Comparison of ENCODE assay signal across 34 cellular contexts in genomic region chr12:8076357-8076756, GRCh38. TPM values are rescaled to one million over a fixed set of nuclear protein-coding genes. Genes with fewer than 3 reads are reported as not detected.
"Had no signal": no experiment of that assay in that cellular context is flagged by ENCODE, and none has a peak within 500 bp of the region (broad histone marks: within the 10 kb centered on the region; RNA-seq: fewer than 3 reads in every experiment).

No MANE protein-coding gene starts in this region.

- H3K27ac ChIP-seq: adrenal gland, body of pancreas, esophagus muscularis mucosa, foreskin keratinocyte, gastrocnemius medialis, heart left ventricle, VCaP had no signal

- H3K36me3 ChIP-seq: adrenal gland, esophagus muscularis mucosa, gastrocnemius medialis, heart left ventricle had no signal

- H3K36me3 Mint-ChIP-seq: activated CD8-positive, alpha-beta memory T cell treated with anti-CD3 and anti-CD28 coated beads, Interleukin-2, amount 10 ng/mL, durations not matched to agents 7 days and 5 days; activated naive CD4-positive, alpha-beta T cell treated with anti-CD3 and anti-CD28 coated beads, Interleukin-2, amount 50 U/mL, for 24 hours; activated naive CD8-positive, alpha-beta T cell treated with anti-CD3 and anti-CD28 coated beads for 36 hours had no signal

- H3K9me3 Mint-ChIP-seq: activated B cell treated with CpG ODN at 0.5 μM for 24 hours; activated naive CD4-positive, alpha-beta T cell treated with anti-CD3 and anti-CD28 coated beads for 36 hours; activated naive CD4-positive, alpha-beta T cell treated with anti-CD3 and anti-CD28 coated beads, Interleukin-2, amount 50 U/mL, for 24 hours; activated naive CD8-positive, alpha-beta T cell treated with anti-CD3 and anti-CD28 coated beads for 36 hours; activated naive CD8-positive, alpha-beta T cell treated with anti-CD3 and anti-CD28 coated beads, Interleukin-2, amount 50 U/mL, for 24 hours; activated T-helper 1 cell treated with anti-CD3 and anti-CD28 coated beads, Interleukin-12 subunit alpha, Interleukin-12 subunit beta, Interleukin-2, Interleukin-4 antibody, amounts not matched to agents 30 ng/mL and 10 ng/mL and 1 ng/mL, durations not matched to agents 14 hours and 24 hours and 36 hours; activated T-helper 2 cell treated with anti-CD3 and anti-CD28 coated beads, Interferon-gamma antibody, Interleukin-2, Interleukin-4, amounts not matched to agents 10 μg/mL and 5 μg/mL and 100 μg/mL, durations not matched to agents 14 hours and 24 hours and 36 hours; effector memory CD8-positive, alpha-beta T cell had no signal

- H3K27me3 Mint-ChIP-seq: activated CD8-positive, alpha-beta memory T cell treated with anti-CD3 and anti-CD28 coated beads, Interleukin-2, amount 10 ng/mL, durations not matched to agents 7 days and 5 days; activated naive CD4-positive, alpha-beta T cell treated with anti-CD3 and anti-CD28 coated beads, Interleukin-2, amount 50 U/mL, for 24 hours; activated naive CD8-positive, alpha-beta T cell treated with anti-CD3 and anti-CD28 coated beads for 36 hours; activated naive CD8-positive, alpha-beta T cell treated with anti-CD3 and anti-CD28 coated beads, Interleukin-2, amount 50 U/mL, for 24 hours; effector memory CD8-positive, alpha-beta T cell had no signal

- ATAC-seq: activated CD4-positive, CD25-positive, alpha-beta regulatory T cell treated with anti-CD3 and anti-CD28 coated beads, Interleukin-2, amount 50 U/mL, for 24 hours; activated CD8-positive, alpha-beta memory T cell treated with anti-CD3 and anti-CD28 coated beads, Interleukin-2, amount 10 ng/mL, durations not matched to agents 7 days and 5 days; activated CD8-positive, alpha-beta T cell treated with anti-CD3 and anti-CD28 coated beads, Interleukin-2, amount 10 ng/mL, durations not matched to agents 7 days and 5 days; activated naive CD8-positive, alpha-beta T cell treated with anti-CD3 and anti-CD28 coated beads, Interleukin-2, amount 50 U/mL, for 24 hours; body of pancreas; effector memory CD8-positive, alpha-beta T cell; gastrocnemius medialis; heart left ventricle had no signal

- H3K27me3 ChIP-seq: adrenal gland, body of pancreas, esophagus muscularis mucosa, foreskin keratinocyte had no signal

- DNase-seq: activated B cell treated with CpG ODN at 0.5 μM for 24 hours; activated CD4-positive, alpha-beta T cell treated with anti-CD3 and anti-CD28 coated beads for 48 hours; activated CD4-positive, alpha-beta T cell treated with anti-CD3 and anti-CD28 coated beads, Interleukin-2, amount 50 U/mL, for 1 hour; activated CD4-positive, alpha-beta T cell treated with anti-CD3 and anti-CD28 coated beads, Interleukin-2, amount 50 U/mL, for 48 hours; activated CD8-positive, alpha-beta memory T cell treated with anti-CD3 and anti-CD28 coated beads, Interleukin-2, amount 10 ng/mL, durations not matched to agents 7 days and 5 days; activated CD8-positive, alpha-beta memory T cell treated with anti-CD3 and anti-CD28 coated beads, Interleukin-2, amount 50 U/mL, for 4 hours; activated CD8-positive, alpha-beta T cell treated with anti-CD3 and anti-CD28 coated beads, Interleukin-2, amount 10 ng/mL, durations not matched to agents 7 days and 5 days; activated effector memory CD4-positive, alpha-beta T cell treated with anti-CD3 and anti-CD28 coated beads, Interleukin-2, amount 50 U/mL, for 16 hours; activated naive CD4-positive, alpha-beta T cell treated with anti-CD3 and anti-CD28 coated beads for 36 hours; activated naive CD8-positive, alpha-beta T cell treated with anti-CD3 and anti-CD28 coated beads for 36 hours; activated naive CD8-positive, alpha-beta T cell treated with anti-CD3 and anti-CD28 coated beads, Interleukin-2, amount 50 U/mL, for 24 hours; activated T-cell treated with anti-CD3 and anti-CD28 coated beads, Interleukin-2, amount 50 U/mL, for 1 hour; activated T-cell treated with anti-CD3 and anti-CD28 coated beads, Interleukin-2, amount 50 U/mL, for 48 hours; adrenal gland; amygdala; aorta; body of pancreas; caudate nucleus; cortex of kidney; dermis blood vessel endothelial cell; effector CD4-positive, alpha-beta T cell; effector memory CD8-positive, alpha-beta T cell; erythroblast; foreskin keratinocyte; gastrocnemius medialis; glutamatergic neuron; heart left ventricle; T-helper 2 cell had no signal

- H3K9me3 ChIP-seq: adrenal gland, body of pancreas, esophagus muscularis mucosa, gastrocnemius medialis, heart left ventricle had no signal

- H3K27ac Mint-ChIP-seq: activated B cell treated with CpG ODN at 0.5 μM for 24 hours; activated CD8-positive, alpha-beta memory T cell treated with anti-CD3 and anti-CD28 coated beads, Interleukin-2, amount 10 ng/mL, durations not matched to agents 7 days and 5 days; activated CD8-positive, alpha-beta T cell treated with anti-CD3 and anti-CD28 coated beads, Interleukin-2, amount 10 ng/mL, durations not matched to agents 7 days and 5 days; activated naive CD4-positive, alpha-beta T cell treated with anti-CD3 and anti-CD28 coated beads for 36 hours; activated naive CD8-positive, alpha-beta T cell treated with anti-CD3 and anti-CD28 coated beads for 36 hours; activated naive CD8-positive, alpha-beta T cell treated with anti-CD3 and anti-CD28 coated beads, Interleukin-2, amount 50 U/mL, for 24 hours; activated T-helper 1 cell treated with anti-CD3 and anti-CD28 coated beads, Interleukin-12 subunit alpha, Interleukin-12 subunit beta, Interleukin-2, Interleukin-4 antibody, amounts not matched to agents 30 ng/mL and 10 ng/mL and 1 ng/mL, durations not matched to agents 14 hours and 24 hours and 36 hours; activated T-helper 2 cell treated with anti-CD3 and anti-CD28 coated beads, Interferon-gamma antibody, Interleukin-2, Interleukin-4, amounts not matched to agents 10 μg/mL and 5 μg/mL and 100 μg/mL, durations not matched to agents 14 hours and 24 hours and 36 hours had no signal

- H3K4me3 Mint-ChIP-seq: activated B cell treated with CpG ODN at 0.5 μM for 24 hours; activated CD8-positive, alpha-beta memory T cell treated with anti-CD3 and anti-CD28 coated beads, Interleukin-2, amount 10 ng/mL, durations not matched to agents 7 days and 5 days; activated CD8-positive, alpha-beta T cell treated with anti-CD3 and anti-CD28 coated beads, Interleukin-2, amount 10 ng/mL, durations not matched to agents 7 days and 5 days; activated naive CD4-positive, alpha-beta T cell treated with anti-CD3 and anti-CD28 coated beads for 36 hours; activated naive CD4-positive, alpha-beta T cell treated with anti-CD3 and anti-CD28 coated beads, Interleukin-2, amount 50 U/mL, for 24 hours; activated naive CD8-positive, alpha-beta T cell treated with anti-CD3 and anti-CD28 coated beads for 36 hours; activated naive CD8-positive, alpha-beta T cell treated with anti-CD3 and anti-CD28 coated beads, Interleukin-2, amount 50 U/mL, for 24 hours; activated T-helper 1 cell treated with anti-CD3 and anti-CD28 coated beads, Interleukin-12 subunit alpha, Interleukin-12 subunit beta, Interleukin-2, Interleukin-4 antibody, amounts not matched to agents 30 ng/mL and 10 ng/mL and 1 ng/mL, durations not matched to agents 14 hours and 24 hours and 36 hours; effector memory CD8-positive, alpha-beta T cell had no signal

- H3K4me3 ChIP-seq: adrenal gland, body of pancreas, esophagus muscularis mucosa, gastrocnemius medialis, heart left ventricle had no signal

RNA-seq across cellular contexts. Expression of gene C3AR1, which starts 10.2 kb away (rescaled TPM):
- total RNA-seq: dermis blood vessel endothelial cell had no signal

RNA-seq across cellular contexts. Expression of gene CLEC4A, which starts 47.1 kb away (rescaled TPM):
- total RNA-seq: dermis blood vessel endothelial cell, foreskin keratinocyte, gastrocnemius medialis had no signal
